ENCODE assay signal across 12 cellular contexts in the genomic region with DNA sequence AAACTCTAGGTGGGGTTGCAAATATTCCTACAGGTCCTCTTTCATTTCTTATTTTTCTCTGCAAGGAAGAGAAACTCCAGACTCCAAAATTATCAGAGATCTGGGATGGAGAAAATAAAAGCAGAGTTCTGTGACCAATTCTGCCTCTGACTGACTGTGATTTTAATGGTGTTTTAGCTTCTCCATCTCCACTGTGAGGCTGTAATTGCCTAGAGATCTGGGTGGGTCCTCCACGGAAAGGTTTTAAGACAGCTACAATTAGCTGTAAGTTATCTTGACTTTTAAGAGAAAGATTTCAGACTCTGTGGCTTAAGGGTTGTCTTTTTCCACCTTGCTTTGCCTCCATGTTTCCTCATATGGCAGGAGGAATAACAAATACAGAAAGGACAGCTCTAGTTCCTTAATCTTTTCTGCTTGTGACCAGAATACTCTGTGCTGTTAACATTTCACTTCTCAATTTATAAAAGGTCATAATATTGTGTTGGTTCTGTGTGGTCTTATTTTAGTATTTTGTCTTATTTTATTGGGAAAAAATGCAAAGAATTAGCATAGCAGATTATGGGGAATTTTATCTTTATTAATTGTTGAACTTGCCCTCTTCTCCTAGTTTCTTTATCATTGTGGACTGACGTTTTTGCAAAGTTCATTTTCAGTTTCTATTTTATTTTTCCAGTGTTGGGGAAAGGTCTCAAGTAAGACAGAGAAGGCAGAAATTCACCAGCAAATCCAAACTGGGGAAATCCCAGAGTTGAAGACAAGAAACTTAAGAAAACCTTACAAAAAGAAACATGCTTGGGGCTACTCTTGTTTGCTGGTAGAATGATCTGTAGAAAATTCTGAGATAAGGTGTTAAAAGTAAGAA.
A peak's percentile ranks its signal among the peaks of the same experiment; 100 is the strongest.
DNase-seq lines count a peak whose midpoint lies in the region; ATAC-seq and TF ChIP-seq lines count a peak whose summit lies in the region.
"Had no signal": no experiment of that assay in that cellular context is flagged by ENCODE, and none has a peak within 500 bp of the region (broad histone marks: within the 10 kb centered on the region; RNA-seq: fewer than 3 reads in every experiment).

No MANE protein-coding gene starts in this region.

- peak in 1 of 2 donors; percentile 68 for ATAC-seq in activated naive CD4-positive, alpha-beta T cell treated with anti-CD3 and anti-CD28 coated beads, Interleukin-2, amount 50 U/mL, for 72 hours
- ATAC-seq: foreskin keratinocyte had no signal

- peaks cover 0 to 1% of the 10 kb centered on the region in 2 donors for H3K9me3 Mint-ChIP-seq in activated naive CD4-positive, alpha-beta T cell treated with anti-CD3 and anti-CD28 coated beads, Interleukin-2, amount 50 U/mL, for 72 hours
- H3K9me3 Mint-ChIP-seq in activated naive CD4-positive, alpha-beta T cell treated with anti-CD3 and anti-CD28 coated beads, Interleukin-2, amount 10 ng/mL, durations not matched to agents 7 days and 5 days = no peaks in the 10 kb centered on the region
- H3K9me3 Mint-ChIP-seq in immature natural killer cell = no peaks in the 10 kb centered on the region

- intact Hi-C loops in thyroid gland (cut with DNase I) = no loop called here

- H3K36me3 Mint-ChIP-seq in activated naive CD4-positive, alpha-beta T cell treated with anti-CD3 and anti-CD28 coated beads, Interleukin-2, amount 50 U/mL, for 72 hours = peaks cover 0 to under 1% of the 10 kb centered on the region in 2 donors
- H3K36me3 Mint-ChIP-seq in activated naive CD4-positive, alpha-beta T cell treated with anti-CD3 and anti-CD28 coated beads, Interleukin-2, amount 10 ng/mL, durations not matched to agents 7 days and 5 days = no peaks in the 10 kb centered on the region
- H3K36me3 Mint-ChIP-seq in immature natural killer cell = peaks cover 0 to 8% (median 0%) of the 10 kb centered on the region in 3 donors

- no peaks in the 10 kb centered on the region for H3K36me3 ChIP-seq in suprapubic skin
- no peaks in the 10 kb centered on the region for H3K36me3 ChIP-seq in thyroid gland
- H3K36me3 ChIP-seq: upper lobe of left lung had no signal

- H3K4me3 ChIP-seq in suprapubic skin (no peak overlapping the region), thyroid gland (replicated peaks in 1 of 3) (no peak overlapping the region)
- H3K4me3 ChIP-seq: upper lobe of left lung had no signal

- CTCF ChIA-PET in activated naive CD4-positive, alpha-beta T cell treated with anti-CD3 and anti-CD28 coated beads, Interleukin-2, amount 10 ng/mL, durations not matched to agents 7 days and 5 days (lab: Charles Lee) = no interaction called here

- TF ChIP-seq CTCF in suprapubic skin (IDR thresholded peaks at IDR 0.05) (no peak), thyroid gland (IDR thresholded peaks at IDR 0.05) (no peak)

- peaks cover 10% of the 10 kb centered on the region for H3K4me1 Mint-ChIP-seq in activated naive CD4-positive, alpha-beta T cell treated with anti-CD3 and anti-CD28 coated beads, Interleukin-2, amount 10 ng/mL, durations not matched to agents 7 days and 5 days
- H3K4me1 Mint-ChIP-seq in immature natural killer cell = peaks cover 8 to 9% of the 10 kb centered on the region in 2 donors

- H3K4me1 ChIP-seq in suprapubic skin = peaks cover 10% of the 10 kb centered on the region
- no peaks in the 10 kb centered on the region for H3K4me1 ChIP-seq in thyroid gland
- H3K4me1 ChIP-seq: upper lobe of left lung had no signal

- peaks cover 5% of the 10 kb centered on the region for H3K27me3 Mint-ChIP-seq in activated naive CD4-positive, alpha-beta T cell treated with anti-CD3 and anti-CD28 coated beads, Interleukin-2, amount 10 ng/mL, durations not matched to agents 7 days and 5 days
- no peaks in the 10 kb centered on the region for H3K27me3 Mint-ChIP-seq in immature natural killer cell (ENCODE audit: low read depth in 3 of 3)

- H3K27me3 ChIP-seq in suprapubic skin (no peaks in the 10 kb centered on the region), thyroid gland (no peaks in the 10 kb centered on the region)
- H3K27me3 ChIP-seq: foreskin keratinocyte, upper lobe of left lung had no signal

- no peak for DNase-seq in activated naive CD4-positive, alpha-beta T cell treated with anti-CD3 and anti-CD28 coated beads, Interleukin-2, amount 50 U/mL, for 72 hours (ENCODE audit: low spot score in 2 of 2)
- DNase-seq in activated naive CD4-positive, alpha-beta T cell treated with anti-CD3 and anti-CD28 coated beads, Interleukin-2, amount 10 ng/mL, durations not matched to agents 7 days and 5 days = no peak
- DNase-seq in OCI-M1 (lab: John Stamatoyannopoulos, UW) (peak; percentile 25), immature natural killer cell (no peak), suprapubic skin (ENCODE audit: low spot score in 2 of 2) (no peak), RPMI8226 (no peak), GDM1 (lab: John Stamatoyannopoulos, UW) (no peak), thyroid gland (no peak)
- DNase-seq: activated CD4-positive, alpha-beta T cell treated with anti-CD3 and anti-CD28 coated beads for 4 hours; NCI-H526; upper lobe of left lung had no signal

- H3K27ac ChIP-seq in suprapubic skin (peak overlapping the region; percentile 11), thyroid gland (peak overlapping the region in 1 of 3 donors; percentile 10)
- H3K27ac ChIP-seq: foreskin keratinocyte had no signal

- TF ChIP-seq EP300 in suprapubic skin (IDR thresholded peaks at IDR 0.05) = no peak

- H3K4me3 Mint-ChIP-seq in activated naive CD4-positive, alpha-beta T cell treated with anti-CD3 and anti-CD28 coated beads, Interleukin-2, amount 10 ng/mL, durations not matched to agents 7 days and 5 days = no peak overlapping the region
- peak overlapping the region in 2 of 5 donors; percentile 14 to 67 for H3K4me3 Mint-ChIP-seq in immature natural killer cell

- 20% methylated on average over 2 of the region's 2 CpGs for WGBS in suprapubic skin
- 31 to 41% methylated on average over 2 of the region's 2 CpGs for WGBS in thyroid gland, 2 donors

- no peak for TF ChIP-seq POLR2A in suprapubic skin (IDR thresholded peaks at IDR 0.05)
- TF ChIP-seq POLR2A in thyroid gland (IDR thresholded peaks at IDR 0.05) = no peak

- no peaks in the 10 kb centered on the region for H3K9me3 ChIP-seq in suprapubic skin
- no peaks in the 10 kb centered on the region for H3K9me3 ChIP-seq in thyroid gland
- H3K9me3 ChIP-seq: upper lobe of left lung had no signal

- peak overlapping the region; percentile 3 to 90 for H3K27ac Mint-ChIP-seq in activated naive CD4-positive, alpha-beta T cell treated with anti-CD3 and anti-CD28 coated beads, Interleukin-2, amount 50 U/mL, for 72 hours
- H3K27ac Mint-ChIP-seq in activated naive CD4-positive, alpha-beta T cell treated with anti-CD3 and anti-CD28 coated beads, Interleukin-2, amount 10 ng/mL, durations not matched to agents 7 days and 5 days = no peak overlapping the region
- H3K27ac Mint-ChIP-seq in immature natural killer cell = peak overlapping the region in 4 of 6 donors; percentile 21 to 47 (median 28)
